In genomic region chr3:37221407-37221806, GRCh38 we compare ENCODE assay signal across 12 cellular contexts. TPM values are rescaled to one million over a fixed set of nuclear protein-coding genes. Genes with fewer than 3 reads are reported as not detected.
DNase-seq lines count a peak whose midpoint lies in the region; ATAC-seq, FAIRE-seq and TF ChIP-seq lines count a peak whose summit lies in the region.
"Had no signal": no experiment of that assay in that cellular context is flagged by ENCODE, and none has a peak within 500 bp of the region (broad histone marks: within the 10 kb centered on the region; RNA-seq: fewer than 3 reads in every experiment).

No MANE protein-coding gene starts in this region.

- H2BK120ac ChIP-seq in IMR-90 (ENCODE audit: low read depth, low read length) (no peak overlapping the region), mesendoderm (ENCODE audit: low read depth, low read length) (no peak overlapping the region)

- H3K79me2 ChIP-seq in mesendoderm (ENCODE audit: control insufficient read depth, insufficient read depth, low read length) = no peaks in the 10 kb centered on the region

- CTCF ChIA-PET in IMR-90 (lab: Yijun Ruan, JAX) = interaction anchor here (0.5 kb wide), 1 partner anchor 281 kb away, joined by 7 read pairs; no protein-coding TSS in a partner anchor

- H2BK15ac ChIP-seq in IMR-90 (ENCODE audit: low read depth, low read length) (no peak overlapping the region), mesendoderm (replicated peaks; ENCODE audit: low read depth) (no peak overlapping the region)

- H4K91ac ChIP-seq in IMR-90 (ENCODE audit: insufficient read depth, low read depth, low read length) = no peak overlapping the region

- no peak overlapping the region for H4K5ac ChIP-seq in IMR-90 (ENCODE audit: low read depth, low read length)
- H4K5ac ChIP-seq in mesendoderm (ENCODE audit: low read length) = no peak overlapping the region

- no peak for TF ChIP-seq RAD21 in IMR-90 (IDR thresholded peaks at IDR 0.05; ENCODE audit: low read length)

- H3K79me1 ChIP-seq in IMR-90 (ENCODE audit: low read depth in 1 of 2, low read length in 2 of 2) = no peaks in the 10 kb centered on the region
- H3K79me1 ChIP-seq in mesendoderm (ENCODE audit: low read length) = no peaks in the 10 kb centered on the region

- H3K9me1 ChIP-seq in IMR-90 (ENCODE audit: insufficient read depth, low read length) = 0 out of 2 replicates have a peak, but pooled peaks cover 9% of the 10 kb centered on the region

- H2BK5ac ChIP-seq in IMR-90 (ENCODE audit: low read depth, low read length, poor library complexity, severe bottlenecking) (no peak overlapping the region), mesendoderm (ENCODE audit: low read length) (no peak overlapping the region)

- H3K4me1 ChIP-seq in IMR-90 (ENCODE audit: control insufficient read depth, insufficient read depth, low read length) (peaks cover 6% of the 10 kb centered on the region), mesendoderm (ENCODE audit: control insufficient read depth, low read depth, low read length) (no peaks in the 10 kb centered on the region)

- TF ChIP-seq CTCF in IMR-90 (conservative IDR thresholded peaks at IDR 0.05; ENCODE audit: low read depth, low read length) (no peak), bronchial epithelial cell (IDR thresholded peaks at IDR 0.05; ENCODE audit: insufficient read depth, low read length, severe bottlenecking) (no peak)

- POLR2A ChIA-PET in IMR-90 (lab: Charles Lee; ENCODE audit: unreplicated experiment) = no interaction called here

- H3K56ac ChIP-seq in IMR-90 (ENCODE audit: extremely low read depth, insufficient read depth, low read length) = no peak overlapping the region
- H3K56ac ChIP-seq in mesendoderm (ENCODE audit: low read length) = no peak overlapping the region

- dilution Hi-C loops in IMR-90 (cut with HindIII; ENCODE audit: low sequenced_read_pairs, unreplicated experiment) = no loop called here

- no peak overlapping the region for H2AFZ ChIP-seq in IMR-90 (replicated peaks; ENCODE audit: low read length, poor library complexity)

- intact Hi-C loops in IMR-90 (cut with micrococcal nuclease) = no loop called here

- H3K27me3 ChIP-seq in IMR-90 (ENCODE audit: control insufficient read depth, insufficient read depth, low read length) (peaks cover 7% of the 10 kb centered on the region), bronchial epithelial cell (ENCODE audit: control insufficient read depth, insufficient read depth, low read length) (no peaks in the 10 kb centered on the region), mesendoderm (ENCODE audit: insufficient read depth, low read length, poor library complexity) (no peaks in the 10 kb centered on the region)
- H3K27me3 ChIP-seq: dorsolateral prefrontal cortex had no signal

- no peak overlapping the region for H3K23ac ChIP-seq in IMR-90 (ENCODE audit: low read depth, low read length)
- H3K23ac ChIP-seq in mesendoderm (ENCODE audit: low read length) = no peak overlapping the region

- H3K4me2 ChIP-seq in IMR-90 (ENCODE audit: low read depth, low read length) (peak overlapping the region; percentile 52; the same call in 1 of the 2 replicates), mesendoderm (ENCODE audit: low read length) (no peak overlapping the region)

- BruUV-seq in IMR-90 (replicated peaks; lab: Mats Ljungman, UMichigan) = no TSS peak

- H3K4me3 ChIP-seq in IMR-90 (ENCODE audit: insufficient read depth, low read depth, low read length) (no peak overlapping the region), bronchial epithelial cell (ENCODE audit: low read depth, low read length) (no peak overlapping the region), mesendoderm (ENCODE audit: low read length) (no peak overlapping the region)
- H3K4me3 ChIP-seq: dorsolateral prefrontal cortex had no signal

- ATAC-seq in IMR-90 (ENCODE audit: low read depth) (peak; percentile 75), GM21381 (IDR thresholded peaks at IDR 0.05; ENCODE audit: unreplicated experiment) (no peak)

- no peaks in the 10 kb centered on the region for H3K9me3 ChIP-seq in IMR-90 (ENCODE audit: control insufficient read depth, insufficient read depth, low read length)

- H3K36me3 ChIP-seq in IMR-90 (ENCODE audit: control insufficient read depth, insufficient read depth, low read length) (no peaks in the 10 kb centered on the region), bronchial epithelial cell (ENCODE audit: control insufficient read depth, insufficient read depth, low read length) (no peaks in the 10 kb centered on the region), mesendoderm (ENCODE audit: control insufficient read depth, insufficient read depth, low read length) (no peaks in the 10 kb centered on the region)

- no peak overlapping the region for H4K8ac ChIP-seq in IMR-90 (ENCODE audit: low read depth in 2 of 2, low read length in 2 of 2)
- no peak overlapping the region for H4K8ac ChIP-seq in mesendoderm (ENCODE audit: low read depth, low read length)

- WGBS in IMR-90 (ENCODE audit: extremely low coverage in 2 of 2, insufficient read length in 1 of 2), 2 experiments = no CpG with 5 or more reads among the region's 1 CpG
- no CpG with 5 or more reads among the region's 1 CpG for WGBS in mesendoderm (ENCODE audit: extremely low coverage, insufficient coverage, low lambda C conversion rate)

- H4K20me1 ChIP-seq in IMR-90 (ENCODE audit: insufficient read depth, low read length) = no peaks in the 10 kb centered on the region

- no peak overlapping the region for H3K4ac ChIP-seq in IMR-90 (ENCODE audit: low read depth, low read length)
- H3K4ac ChIP-seq in mesendoderm (ENCODE audit: low read depth, low read length) = no peak overlapping the region

- no peak for FAIRE-seq in bronchial epithelial cell (lab: Jason Lieb, UNC)
- FAIRE-seq in GM12892 (lab: Jason Lieb, UNC) = no peak

- H3K9ac ChIP-seq in IMR-90 (ENCODE audit: low read depth, low read length) = no peak overlapping the region
- H3K9ac ChIP-seq in mesendoderm (ENCODE audit: low read length) = no peak overlapping the region

- H2AK9ac ChIP-seq in IMR-90 (replicated peaks; ENCODE audit: low read depth, low read length, poor library complexity) = no peak overlapping the region

- no peak for TF ChIP-seq POLR2A in IMR-90 (IDR thresholded peaks at IDR 0.05; ENCODE audit: low read depth, low read length)
- TF ChIP-seq POLR2A in GM12892 (IDR thresholded peaks at IDR 0.05; ENCODE audit: low read depth, low read length) = no peak

- no peak overlapping the region for H2AK5ac ChIP-seq in IMR-90 (ENCODE audit: low read depth, low read length)
- no peak overlapping the region for H2AK5ac ChIP-seq in mesendoderm (ENCODE audit: low read length)

- H3K18ac ChIP-seq in IMR-90 (ENCODE audit: low read depth, low read length) = no peak overlapping the region; the same call in 1 of the 2 replicates
- no peak overlapping the region for H3K18ac ChIP-seq in mesendoderm (ENCODE audit: low read length)

- H3K14ac ChIP-seq in IMR-90 (replicated peaks; ENCODE audit: low read depth, low read length) = no peak overlapping the region

- DNase-seq in ELR (ENCODE audit: low read depth) (peak; percentile 93), IMR-90 (peak; percentile 88), bronchial epithelial cell (ENCODE audit: low read depth) (peak; percentile 96), mesendoderm (peak; percentile 82), NCI-H1930 (lab: John Stamatoyannopoulos, UW) (no peak), GM12892 (ENCODE audit: insufficient read length) (no peak)
- no peak for DNase-seq in activated CD8-positive, alpha-beta memory T cell treated with anti-CD3 and anti-CD28 coated beads, Interleukin-2, amount 50 U/mL, for 4 hours
- DNase-seq: activated T-cell treated with anti-CD3 and anti-CD28 coated beads, Interleukin-2, amount 50 U/mL, for 48 hours; dorsolateral prefrontal cortex; GF-D8; posterior cingulate gyrus had no signal

- in situ Hi-C loops in IMR-90 (cut with MboI; ENCODE audit: low sequenced_read_pairs) = loop anchor here (25.0 kb wide), 1 partner anchor 484 kb away; no protein-coding TSS in a partner anchor

- H2BK20ac ChIP-seq in IMR-90 (ENCODE audit: low read depth, low read length) = peak overlapping the region; percentile 37; the same call in 1 of the 2 replicates

- H3K27ac ChIP-seq in IMR-90 (ENCODE audit: insufficient read depth, low read length) = no peak overlapping the region
- H3K27ac ChIP-seq in mesendoderm (ENCODE audit: low read depth, low read length) = no peak overlapping the region
- H3K27ac ChIP-seq: dorsolateral prefrontal cortex had no signal

TF ChIP-seq in IMR-90, 13 proteins besides CTCF, POLR2A, EP300 and RAD21:
- TF ChIP-seq FOS (IDR thresholded peaks at IDR 0.05; ENCODE audit: low read depth, low read length) (peak; percentile 38; the same call in 1 of the 2 replicates), MXI1 (IDR thresholded peaks at IDR 0.05; ENCODE audit: borderline replicate concordance, low read depth, low read length) (no peak), NFE2L2 (IDR thresholded peaks at IDR 0.05; ENCODE audit: low read depth, low read length) (no peak), CEBPB (IDR thresholded peaks at IDR 0.05; ENCODE audit: low read depth, low read length) (peak; percentile 63)

RNA-seq across cellular contexts. Expression of gene GOLGA4, which starts 21.7 kb away (rescaled TPM):
- total RNA-seq in IMR-90 (2012; rRNA removed) (51.1 and 70.0 TPM in 2 replicates), bronchial epithelial cell (73.5 and 88.5 TPM in 2 replicates)
- polyA plus RNA-seq in IMR-90 (2012; rRNA removed) = 14.4 and 16.9 TPM in 2 replicates
- polyA plus RNA-seq in IMR-90 (2012; cell fraction: cytosol; rRNA removed) = 3.6 and 3.9 TPM in 2 replicates
- polyA plus RNA-seq in IMR-90 (2012; cell fraction: nucleus; rRNA removed; ENCODE audit: low replicate concordance) = 3.3 and 7.7 TPM in 2 replicates
- 35.5 TPM for polyA plus RNA-seq in mesendoderm (2013, experiment 1 of 2)
- polyA plus RNA-seq in mesendoderm (2013, experiment 2 of 2) = 37.2 TPM
- 26.1 TPM for polyA plus RNA-seq in GM12892 (2012; ENCODE audit: missing spikeins)

RNA-seq across cellular contexts. Expression of gene LRRFIP2, which starts 47.0 kb away (rescaled TPM):
- total RNA-seq in IMR-90 (2012; rRNA removed) (20.6 and 45.8 TPM in 2 replicates), bronchial epithelial cell (67.7 and 113 TPM in 2 replicates)
- 27.6 and 31.0 TPM in 2 replicates for polyA plus RNA-seq in IMR-90 (2012; rRNA removed)
- 6.4 and 9.3 TPM in 2 replicates for polyA plus RNA-seq in IMR-90 (2012; cell fraction: cytosol; rRNA removed)
- polyA plus RNA-seq in IMR-90 (2012; cell fraction: nucleus; rRNA removed; ENCODE audit: low replicate concordance) = 8.9 and 43.4 TPM in 2 replicates
- 26.5 TPM for polyA plus RNA-seq in mesendoderm (2013, experiment 1 of 2)
- 27.9 TPM for polyA plus RNA-seq in mesendoderm (2013, experiment 2 of 2)
- polyA plus RNA-seq in GM12892 (2012; ENCODE audit: missing spikeins) = 26.4 TPM

Comparison
In these comparisons a context has a peak if more than half of its experiments do, and no peak if none do; other contexts are left out.
1. DNase-seq: peak in ELR (single experiment), IMR-90 (single experiment), bronchial epithelial cell (single experiment) and mesendoderm (single experiment); none in NCI-H1930 (0 of 2), GM12892 (single experiment) and activated CD8-positive, alpha-beta memory T cell treated with anti-CD3 and anti-CD28 coated beads, Interleukin-2, amount 50 U/mL, for 4 hours (single experiment).